Comparison of ENCODE assay signal across 22 cellular contexts in genomic region chr5:174246743-174247142, GRCh38.
"Had no signal": no experiment of that assay in that cellular context is flagged by ENCODE, and none has a peak within 500 bp of the region (broad histone marks: within the 10 kb centered on the region; RNA-seq: fewer than 3 reads in every experiment).

No MANE protein-coding gene starts in this region.

- H3K9me3 ChIP-seq: Peyer's patch, SJCRH30 had no signal

- H3K27ac ChIP-seq: HL-60, KMS-11, PC-9, Peyer's patch, SJCRH30, SK-N-MC had no signal

- H3K9ac ChIP-seq: KMS-11 had no signal

- H3K36me3 ChIP-seq: Peyer's patch, SJCRH30 had no signal

- H3K4me1 ChIP-seq: Peyer's patch, SJCRH30 had no signal

- H2AFZ ChIP-seq: PC-9 had no signal

- H3K27me3 ChIP-seq: Peyer's patch, SJCRH30 had no signal

- DNase-seq: Kasumi-1, MM.1S, NCI-H1092 treated with DMSO at 0.1 percent for 48 hours, NCI-H1436, NCI-H187, NCI-H2029, NCI-H2081 treated with DMSO at 0.1 percent for 48 hours, NCI-H2171, NCI-H226, NCI-H446, NCI-H510A, NCI-H524 treated with DMSO at 0.1 percent for 48 hours, PC-9, Peyer's patch, SHP77 treated with DMSO at 0.1 percent for 48 hours, SJCRH30 had no signal

- ATAC-seq: K562, Right ventricle myocardium inferior had no signal

- H3K4me3 Mint-ChIP-seq: IgD-negative memory B cell had no signal

- H3K4me2 ChIP-seq: KMS-11, PC-9 had no signal

- H3K4me3 ChIP-seq: K562, PC-9, Peyer's patch, SJCRH30, SK-N-MC had no signal

- H3K27ac Mint-ChIP-seq: IgD-negative memory B cell had no signal

- H3K4me1 Mint-ChIP-seq: IgD-negative memory B cell had no signal
